Comparison of ENCODE assay signal across 1 cellular context in the genomic region with DNA sequence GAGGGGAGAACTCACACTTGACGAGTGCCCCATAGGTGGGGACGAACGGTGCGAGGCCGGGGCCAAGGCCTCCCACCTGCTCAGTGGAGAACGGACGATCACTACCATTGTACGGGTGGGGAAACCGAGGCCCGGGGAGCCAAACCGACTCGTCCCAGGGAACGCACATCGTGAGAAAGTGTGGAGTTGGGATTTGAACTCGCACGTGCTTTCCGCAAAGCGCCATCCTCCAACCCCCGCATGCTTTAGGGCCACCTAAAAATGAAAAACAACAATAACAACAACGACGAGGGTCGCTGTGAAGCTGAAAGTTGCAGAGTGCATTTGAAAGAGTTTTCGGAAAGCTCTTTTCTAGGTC.
TF ChIP-seq lines count a peak whose summit lies in the region.

No MANE protein-coding gene starts in this region.

TF ChIP-seq in endothelial cell of umbilical vein, 7 proteins besides CTCF, POLR2A, EP300 and RAD21:
- TF ChIP-seq, protein P1, sequence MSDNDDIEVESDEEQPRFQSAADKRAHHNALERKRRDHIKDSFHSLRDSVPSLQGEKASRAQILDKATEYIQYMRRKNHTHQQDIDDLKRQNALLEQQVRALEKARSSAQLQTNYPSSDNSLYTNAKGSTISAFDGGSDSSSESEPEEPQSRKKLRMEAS (IDR thresholded peaks at IDR 0.05; ENCODE audit: insufficient read depth, insufficient read length), result peak; percentile 59
- no peak for TF ChIP-seq FOS (IDR thresholded peaks at IDR 0.05; ENCODE audit: borderline replicate concordance, insufficient read depth, low read length)
